ENCODE assay signal across 17 cellular contexts in the genomic region with DNA sequence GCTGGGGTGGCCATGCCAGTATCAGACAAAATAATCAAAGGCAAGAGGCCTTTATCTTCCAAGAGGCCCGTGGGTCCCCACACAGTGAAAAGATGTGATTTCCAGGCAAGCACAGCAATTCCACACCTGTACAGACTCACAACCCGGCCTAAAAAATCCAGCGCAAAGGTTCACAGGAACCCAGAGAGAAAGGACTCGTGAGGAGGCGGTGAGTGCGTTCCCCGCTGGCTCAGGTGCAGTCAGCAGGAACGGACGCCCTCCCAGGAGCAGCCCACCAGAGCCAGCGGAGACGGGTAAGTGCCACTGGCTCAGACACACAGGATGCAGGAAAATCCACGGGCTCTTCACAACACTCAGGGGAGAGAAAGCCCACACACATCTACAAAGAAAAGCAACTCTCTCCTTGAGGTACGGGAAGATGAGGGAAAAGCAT. TPM values are rescaled to one million over a fixed set of nuclear protein-coding genes. Genes with fewer than 3 reads are reported as not detected.
A peak's percentile ranks its signal among the peaks of the same experiment; 100 is the strongest.
DNase-seq lines count a peak whose midpoint lies in the region; ATAC-seq and TF ChIP-seq lines count a peak whose summit lies in the region.
"Had no signal": no experiment of that assay in that cellular context is flagged by ENCODE, and none has a peak within 500 bp of the region (broad histone marks: within the 10 kb centered on the region; RNA-seq: fewer than 3 reads in every experiment).

No MANE protein-coding gene starts in this region.

- ATAC-seq in activated CD8-positive, alpha-beta memory T cell treated with anti-CD3 and anti-CD28 coated beads, Interleukin-2, amount 10 ng/mL, durations not matched to agents 7 days and 5 days, result no peak
- ATAC-seq in esophagus mucosa, result no peak
- no peak for ATAC-seq in stimulated activated naive CD8-positive, alpha-beta T cell treated with anti-CD3 and anti-CD28 coated beads, Interleukin-15, amount 100 ng/mL, for 72 hours

- peaks cover 18% of the 10 kb centered on the region for H3K4me1 Mint-ChIP-seq in activated CD8-positive, alpha-beta memory T cell treated with anti-CD3 and anti-CD28 coated beads, Interleukin-2, amount 10 ng/mL, durations not matched to agents 7 days and 5 days
- H3K4me1 Mint-ChIP-seq in stimulated activated naive CD8-positive, alpha-beta T cell treated with anti-CD3 and anti-CD28 coated beads, Interleukin-15, amount 100 ng/mL, for 72 hours, result peaks cover 62% of the 10 kb centered on the region

- H3K4me1 ChIP-seq in suprapubic skin, result peaks cover 83% of the 10 kb centered on the region
- H3K4me1 ChIP-seq: parathyroid adenoma had no signal

- no peaks in the 10 kb centered on the region for H3K9me3 ChIP-seq in suprapubic skin
- H3K9me3 ChIP-seq: SJSA1 had no signal

- TF ChIP-seq EP300 in suprapubic skin (IDR thresholded peaks at IDR 0.05), result no peak

- H3K27me3 ChIP-seq in suprapubic skin, result no peaks in the 10 kb centered on the region
- H3K27me3 ChIP-seq: SJSA1 had no signal

- H3K4me3 ChIP-seq in suprapubic skin, result no peak overlapping the region
- H3K4me3 ChIP-seq: SJSA1 had no signal

- no peaks in the 10 kb centered on the region for H3K9me3 Mint-ChIP-seq in activated CD8-positive, alpha-beta memory T cell treated with anti-CD3 and anti-CD28 coated beads, Interleukin-2, amount 10 ng/mL, durations not matched to agents 7 days and 5 days (ENCODE audit: low read depth)
- no peaks in the 10 kb centered on the region for H3K9me3 Mint-ChIP-seq in stimulated activated naive CD8-positive, alpha-beta T cell treated with anti-CD3 and anti-CD28 coated beads, Interleukin-15, amount 100 ng/mL, for 72 hours
- H3K9me3 Mint-ChIP-seq: activated CD4-positive, alpha-beta memory T cell treated with anti-CD3 and anti-CD28 coated beads for 36 hours; dendritic cell treated with granulocyte-macrophage colony-stimulating factor and Interleukin-4, amounts not matched to agents 40 ng/mL and 50 ng/mL, for 4 days had no signal

- peak overlapping the region; percentile 77 for H3K27ac ChIP-seq in epithelial cell of prostate
- no peak overlapping the region for H3K27ac ChIP-seq in suprapubic skin
- H3K27ac ChIP-seq: parathyroid adenoma, SJSA1 had no signal

- no peak for TF ChIP-seq POLR2A in suprapubic skin (IDR thresholded peaks at IDR 0.05)

- no peaks in the 10 kb centered on the region for H3K27me3 Mint-ChIP-seq in activated CD8-positive, alpha-beta memory T cell treated with anti-CD3 and anti-CD28 coated beads, Interleukin-2, amount 10 ng/mL, durations not matched to agents 7 days and 5 days
- no peaks in the 10 kb centered on the region for H3K27me3 Mint-ChIP-seq in stimulated activated naive CD8-positive, alpha-beta T cell treated with anti-CD3 and anti-CD28 coated beads, Interleukin-15, amount 100 ng/mL, for 72 hours
- H3K27me3 Mint-ChIP-seq: activated CD4-positive, alpha-beta memory T cell treated with anti-CD3 and anti-CD28 coated beads for 36 hours; dendritic cell treated with granulocyte-macrophage colony-stimulating factor and Interleukin-4, amounts not matched to agents 40 ng/mL and 50 ng/mL, for 4 days had no signal

- no peak for TF ChIP-seq CTCF in suprapubic skin (IDR thresholded peaks at IDR 0.05)

- H3K4me3 Mint-ChIP-seq in activated CD8-positive, alpha-beta memory T cell treated with anti-CD3 and anti-CD28 coated beads, Interleukin-2, amount 10 ng/mL, durations not matched to agents 7 days and 5 days, result no peak overlapping the region
- H3K4me3 Mint-ChIP-seq in stimulated activated naive CD8-positive, alpha-beta T cell treated with anti-CD3 and anti-CD28 coated beads, Interleukin-15, amount 100 ng/mL, for 72 hours, result no peak overlapping the region
- H3K4me3 Mint-ChIP-seq: activated CD4-positive, alpha-beta memory T cell treated with anti-CD3 and anti-CD28 coated beads for 36 hours; dendritic cell treated with granulocyte-macrophage colony-stimulating factor and Interleukin-4, amounts not matched to agents 40 ng/mL and 50 ng/mL, for 4 days had no signal

- H3K27ac Mint-ChIP-seq in activated CD8-positive, alpha-beta memory T cell treated with anti-CD3 and anti-CD28 coated beads, Interleukin-2, amount 10 ng/mL, durations not matched to agents 7 days and 5 days, result no peak overlapping the region
- H3K27ac Mint-ChIP-seq in stimulated activated naive CD8-positive, alpha-beta T cell treated with anti-CD3 and anti-CD28 coated beads, Interleukin-15, amount 100 ng/mL, for 72 hours, result peak overlapping the region in 1 of 2 donors; percentile 57
- H3K27ac Mint-ChIP-seq: activated CD4-positive, alpha-beta memory T cell treated with anti-CD3 and anti-CD28 coated beads for 36 hours; dendritic cell treated with granulocyte-macrophage colony-stimulating factor and Interleukin-4, amounts not matched to agents 40 ng/mL and 50 ng/mL, for 4 days had no signal

- DNase-seq in activated CD8-positive, alpha-beta memory T cell treated with anti-CD3 and anti-CD28 coated beads, Interleukin-2, amount 50 U/mL, for 48 hours, result peak; percentile 36
- DNase-seq in activated CD8-positive, alpha-beta memory T cell treated with anti-CD3 and anti-CD28 coated beads, Interleukin-2, amount 10 ng/mL, durations not matched to agents 7 days and 5 days, result no peak
- DNase-seq in epithelial cell of prostate (ENCODE audit: low read depth, low spot score), result no peak
- peak; percentile 10 for DNase-seq in mucosa of gallbladder (ENCODE audit: low spot score)
- peak; percentile 60 to 71 for DNase-seq in suprapubic skin (ENCODE audit: low spot score in 2 of 2)
- no peak for DNase-seq in NK-92 (lab: John Stamatoyannopoulos, UW; ENCODE audit: unreplicated experiment)
- no peak for DNase-seq in stimulated activated naive CD8-positive, alpha-beta T cell treated with anti-CD3 and anti-CD28 coated beads, Interleukin-15, amount 100 ng/mL, for 72 hours
- DNase-seq: GF-D8, Karpas-422, NCI-H1436 treated with DMSO at 0.1 percent for 48 hours, NCI-H446, substantia nigra had no signal

- 80% methylated on average over 9 of the region's 13 CpGs for WGBS in suprapubic skin

- peaks cover 8% of the 10 kb centered on the region for H3K36me3 ChIP-seq in suprapubic skin

- CTCF ChIA-PET in activated CD8-positive, alpha-beta memory T cell treated with anti-CD3 and anti-CD28 coated beads, Interleukin-2, amount 10 ng/mL, durations not matched to agents 7 days and 5 days (lab: Charles Lee), result no interaction called here

- no peaks in the 10 kb centered on the region for H3K36me3 Mint-ChIP-seq in activated CD8-positive, alpha-beta memory T cell treated with anti-CD3 and anti-CD28 coated beads, Interleukin-2, amount 10 ng/mL, durations not matched to agents 7 days and 5 days
- H3K36me3 Mint-ChIP-seq: activated CD4-positive, alpha-beta memory T cell treated with anti-CD3 and anti-CD28 coated beads for 36 hours had no signal

RNA-seq across cellular contexts. Expression of a gene that starts 4.4 kb away (rescaled TPM):
- total RNA-seq in activated CD8-positive, alpha-beta memory T cell treated with anti-CD3 and anti-CD28 coated beads, Interleukin-2, amount 10 ng/mL, durations not matched to agents 7 days and 5 days, result 10 to 100 TPM; 33.3 to 35.8 TPM
- total RNA-seq in mucosa of gallbladder, result 139 TPM
- 100 to 1,000 TPM in 2 of 4 donors, 10 to 100 TPM in 2; 96.6 to 105 (median 100) TPM for total RNA-seq in suprapubic skin
- 118 TPM for total RNA-seq in esophagus mucosa

Comparison
In these comparisons a context has a peak if more than half of its experiments do, and no peak if none do; other contexts are left out.
1. DNase-seq: peak in activated CD8-positive, alpha-beta memory T cell treated with anti-CD3 and anti-CD28 coated beads, Interleukin-2, amount 50 U/mL, for 48 hours (single experiment), mucosa of gallbladder (single experiment) and suprapubic skin (2 of 2); none in activated CD8-positive, alpha-beta memory T cell treated with anti-CD3 and anti-CD28 coated beads, Interleukin-2, amount 10 ng/mL, durations not matched to agents 7 days and 5 days (single experiment), epithelial cell of prostate (single experiment), NK-92 (single experiment) and stimulated activated naive CD8-positive, alpha-beta T cell treated with anti-CD3 and anti-CD28 coated beads, Interleukin-15, amount 100 ng/mL, for 72 hours (0 of 2).